In the genomic region with DNA sequence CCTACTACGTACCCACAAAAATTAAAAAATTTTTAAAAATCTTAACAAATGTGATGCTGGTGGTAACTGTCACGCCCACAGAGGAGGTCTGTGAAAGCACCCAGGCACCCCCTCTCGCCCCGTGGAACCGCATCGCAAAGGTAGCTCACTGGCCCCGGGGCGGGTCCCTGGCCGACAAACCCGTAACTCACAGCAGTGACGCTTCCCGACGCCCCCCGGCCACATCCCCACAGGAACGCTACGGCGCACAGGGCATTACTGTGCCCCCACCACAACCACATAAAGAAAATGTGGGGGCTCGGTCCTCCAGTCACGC, we compare ENCODE assay signal across 7 cellular contexts. TPM values are rescaled to one million over a fixed set of nuclear protein-coding genes. Genes with fewer than 3 reads are reported as not detected.
DNase-seq lines count a peak whose midpoint lies in the region; ATAC-seq, FAIRE-seq and TF ChIP-seq lines count a peak whose summit lies in the region.

No MANE protein-coding gene starts in this region.

- H3K4me1 ChIP-seq in Loucy (ENCODE audit: insufficient read depth, low read length, poor library complexity, severe bottlenecking) (peaks cover 5% of the 10 kb centered on the region), keratinocyte (ENCODE audit: control insufficient read depth, extremely low read depth, insufficient read depth, low read length) (peaks cover 5% of the 10 kb centered on the region)

- DNase-seq in activated naive CD8-positive, alpha-beta T cell treated with anti-CD3 and anti-CD28 coated beads, Interleukin-2, amount 50 U/mL, for 24 hours: peak; percentile 40
- no peak for DNase-seq in keratinocyte (ENCODE audit: low read depth, low spot score)
- peak; percentile 55 for DNase-seq in stimulated activated CD8-positive, alpha-beta memory T cell treated with anti-CD3 and anti-CD28 coated beads, Interleukin-4, amount 100 ng/mL, for 48 hours

- H3K79me2 ChIP-seq in Loucy (ENCODE audit: insufficient read depth, low read length) (no peaks in the 10 kb centered on the region), keratinocyte (ENCODE audit: control insufficient read depth, insufficient read depth, low read length) (peaks cover 30% of the 10 kb centered on the region)

- H3K4me2 ChIP-seq in Loucy (ENCODE audit: low read depth, low read length, poor library complexity, severe bottlenecking) (peak overlapping the region; percentile 94), keratinocyte (ENCODE audit: control insufficient read depth, extremely low read depth, insufficient read depth, low read depth, low read length) (peak overlapping the region; percentile 80)

- dilution Hi-C loops in keratinocyte (cut with MboI; ENCODE audit: extremely low pct_ligation_motif_present, low sequenced_read_pairs): no loop called here

- peak overlapping the region; percentile 69 for H3K27ac Mint-ChIP-seq in activated naive CD8-positive, alpha-beta T cell treated with anti-CD3 and anti-CD28 coated beads, Interleukin-2, amount 50 U/mL, for 24 hours

- no peaks in the 10 kb centered on the region for H3K27me3 ChIP-seq in Loucy (ENCODE audit: insufficient read depth, low read length, poor library complexity, severe bottlenecking)
- H3K27me3 ChIP-seq in keratinocyte (ENCODE audit: control insufficient read depth, extremely low read depth, insufficient read depth, low read length): peaks cover 3% of the 10 kb centered on the region

- H3K36me3 ChIP-seq in Loucy (ENCODE audit: insufficient read depth, low read length) (no peaks in the 10 kb centered on the region), keratinocyte (ENCODE audit: control insufficient read depth in 2 of 2, extremely low read depth in 1 of 2, insufficient read depth in 2 of 2, low read length in 2 of 2) (peaks cover 14 to 15% of the 10 kb centered on the region in 2 experiments)

- ATAC-seq in GM19467 (IDR thresholded peaks at IDR 0.05; ENCODE audit: unreplicated experiment): peak; percentile 1
- ATAC-seq in activated naive CD8-positive, alpha-beta T cell treated with anti-CD3 and anti-CD28 coated beads, Interleukin-2, amount 50 U/mL, for 24 hours: peak; percentile 2
- ATAC-seq in GM21723 (IDR thresholded peaks at IDR 0.05; ENCODE audit: unreplicated experiment): no peak
- ATAC-seq in GM21825 (IDR thresholded peaks at IDR 0.05; ENCODE audit: unreplicated experiment): no peak

- H3K9me3 ChIP-seq in Loucy (ENCODE audit: insufficient read depth, low read depth, low read length): no peaks in the 10 kb centered on the region
- no peaks in the 10 kb centered on the region for H3K9me3 ChIP-seq in keratinocyte (ENCODE audit: control insufficient read depth, low read depth, low read length)

- H3K36me3 Mint-ChIP-seq in activated naive CD8-positive, alpha-beta T cell treated with anti-CD3 and anti-CD28 coated beads, Interleukin-2, amount 50 U/mL, for 24 hours (ENCODE audit: low read depth): peaks cover 6% of the 10 kb centered on the region

- H3K9me1 ChIP-seq in keratinocyte (ENCODE audit: control insufficient read depth, extremely low read depth, insufficient read depth, low read length): no peaks in the 10 kb centered on the region

- H3K27ac ChIP-seq in keratinocyte (ENCODE audit: control insufficient read depth, insufficient read depth, low read length): peak overlapping the region; percentile 37

- no peaks in the 10 kb centered on the region for H3K9me2 ChIP-seq in Loucy (replicated peaks; ENCODE audit: low read depth, low read length)

- peak overlapping the region; percentile 97 for H2AFZ ChIP-seq in Loucy (ENCODE audit: low read length)
- H2AFZ ChIP-seq in keratinocyte (ENCODE audit: control insufficient read depth, low read length): peak overlapping the region; percentile 88

- H3K9me3 Mint-ChIP-seq in activated naive CD8-positive, alpha-beta T cell treated with anti-CD3 and anti-CD28 coated beads, Interleukin-2, amount 50 U/mL, for 24 hours: no peaks in the 10 kb centered on the region

- peak overlapping the region; percentile 78 for H3K9ac ChIP-seq in Loucy (ENCODE audit: low read depth, low read length, poor library complexity, severe bottlenecking)
- H3K9ac ChIP-seq in keratinocyte (ENCODE audit: control insufficient read depth, extremely low read depth, insufficient read depth, low read length): peak overlapping the region; percentile 84

- H3K4me1 Mint-ChIP-seq in activated naive CD8-positive, alpha-beta T cell treated with anti-CD3 and anti-CD28 coated beads, Interleukin-2, amount 50 U/mL, for 24 hours: peaks cover 22% of the 10 kb centered on the region

- no peaks in the 10 kb centered on the region for H3F3A ChIP-seq in Loucy (ENCODE audit: low read depth)

- TF ChIP-seq CTCF in Loucy (conservative IDR thresholded peaks at IDR 0.05; ENCODE audit: low read length): no peak
- TF ChIP-seq CTCF in keratinocyte (optimal IDR thresholded peaks at IDR 0.05 in 1 of 3, IDR thresholded peaks at IDR 0.05 in 1 of 3, conservative IDR thresholded peaks at IDR 0.05 in 1 of 3; ENCODE audit: extremely low read depth in 1 of 3, insufficient read depth in 2 of 3, low read length in 3 of 3): no peak

- H3K4me3 ChIP-seq in Loucy (ENCODE audit: low read length, poor library complexity, severe bottlenecking) (peak overlapping the region; percentile 85), keratinocyte (ENCODE audit: control insufficient read depth in 2 of 3, extremely low read depth in 1 of 3, insufficient read depth in 2 of 3, low read depth in 1 of 3, low read length in 3 of 3) (peak overlapping the region; percentile 65 to 86 (median 70))

- H3K27me3 Mint-ChIP-seq in activated naive CD8-positive, alpha-beta T cell treated with anti-CD3 and anti-CD28 coated beads, Interleukin-2, amount 50 U/mL, for 24 hours: no peaks in the 10 kb centered on the region

- H3K4me3 Mint-ChIP-seq in activated naive CD8-positive, alpha-beta T cell treated with anti-CD3 and anti-CD28 coated beads, Interleukin-2, amount 50 U/mL, for 24 hours: peak overlapping the region; percentile 87

- H4K20me1 ChIP-seq in Loucy (ENCODE audit: insufficient read depth, low read length, poor library complexity, severe bottlenecking) (no peaks in the 10 kb centered on the region), keratinocyte (ENCODE audit: control insufficient read depth, extremely low read depth, insufficient read depth, low read length) (no peaks in the 10 kb centered on the region)

- no peak for FAIRE-seq in keratinocyte (lab: Jason Lieb, UNC)

RNA-seq across cellular contexts. Expression of a gene that starts 0.4 kb away (rescaled TPM):
- 9.7 to 14.7 TPM (median 11.7 TPM) in 3 replicates for polyA plus RNA-seq in keratinocyte
- 12.6 TPM for polyA plus RNA-seq in keratinocyte (2011; ENCODE audit: low read depth)
- 6.5 and 8.3 TPM in 2 replicates for polyA plus RNA-seq in keratinocyte (2011; cell fraction: cytosol; rRNA removed)
- polyA plus RNA-seq in keratinocyte (2011; cell fraction: nucleus; rRNA removed): 40.9 and 51.0 TPM in 2 replicates
- polyA plus RNA-seq in keratinocyte (2012; ENCODE audit: low replicate concordance): 8.6 and 9.5 TPM in 2 replicates
- 12.0 to 24.2 TPM (median 23.1 TPM) in 3 replicates for polyA minus RNA-seq in keratinocyte
- polyA minus RNA-seq in keratinocyte (2011; cell fraction: cytosol; rRNA and poly(A)+ RNA removed): 11.1 TPM
- polyA minus RNA-seq in keratinocyte (2011; cell fraction: nucleus; rRNA and poly(A)+ RNA removed): 15.0 and 19.1 TPM in 2 replicates

RNA-seq across cellular contexts. Expression of a gene that starts 0.6 kb away (rescaled TPM):
- 0.26 to 0.57 TPM (median 0.33 TPM) in 3 replicates for polyA plus RNA-seq in keratinocyte
- not detected for polyA plus RNA-seq in keratinocyte (2011; ENCODE audit: low read depth)
- 0.19 and 0.45 TPM in 2 replicates for polyA plus RNA-seq in keratinocyte (2011; cell fraction: cytosol; rRNA removed)
- 0.20 and 0.36 TPM in 2 replicates for polyA plus RNA-seq in keratinocyte (2011; cell fraction: nucleus; rRNA removed)
- polyA plus RNA-seq in keratinocyte (2012; ENCODE audit: low replicate concordance): 0.13 and 0.32 TPM in 2 replicates
- polyA minus RNA-seq in keratinocyte: 0.23 to 0.36 TPM in 2 of 3 replicates, not detected in the other
- polyA minus RNA-seq in keratinocyte (2011; cell fraction: cytosol; rRNA and poly(A)+ RNA removed): not detected
- polyA minus RNA-seq in keratinocyte (2011; cell fraction: nucleus; rRNA and poly(A)+ RNA removed): not detected in 2 replicates

RNA-seq across cellular contexts. Expression of a gene that starts 33.3 kb away (rescaled TPM):
- polyA plus RNA-seq in keratinocyte: 3.3 to 5.2 TPM (median 3.5 TPM) in 3 replicates
- 0.41 TPM for polyA plus RNA-seq in keratinocyte (2011; ENCODE audit: low read depth)
- polyA plus RNA-seq in keratinocyte (2011; cell fraction: cytosol; rRNA removed): 1.6 and 1.8 TPM in 2 replicates
- polyA plus RNA-seq in keratinocyte (2011; cell fraction: nucleus; rRNA removed): 8.6 and 9.5 TPM in 2 replicates
- polyA plus RNA-seq in keratinocyte (2012; ENCODE audit: low replicate concordance): 2.9 and 3.7 TPM in 2 replicates
- polyA minus RNA-seq in keratinocyte: 4.8 to 10.2 TPM (median 5.9 TPM) in 3 replicates
- polyA minus RNA-seq in keratinocyte (2011; cell fraction: cytosol; rRNA and poly(A)+ RNA removed): 5.2 TPM
- polyA minus RNA-seq in keratinocyte (2011; cell fraction: nucleus; rRNA and poly(A)+ RNA removed): 4.3 and 7.0 TPM in 2 replicates

RNA-seq across cellular contexts. Expression of a gene that starts 40.3 kb away (rescaled TPM):
- 23.0 to 28.8 TPM (median 24.2 TPM) in 3 replicates for polyA plus RNA-seq in keratinocyte
- polyA plus RNA-seq in keratinocyte (2011; ENCODE audit: low read depth): 3.0 TPM
- 20.0 and 39.0 TPM in 2 replicates for polyA plus RNA-seq in keratinocyte (2011; cell fraction: cytosol; rRNA removed)
- polyA plus RNA-seq in keratinocyte (2011; cell fraction: nucleus; rRNA removed): 22.9 and 27.8 TPM in 2 replicates
- polyA plus RNA-seq in keratinocyte (2012; ENCODE audit: low replicate concordance): 13.2 and 26.4 TPM in 2 replicates
- polyA minus RNA-seq in keratinocyte: 10.5 to 12.5 TPM (median 12.1 TPM) in 3 replicates
- polyA minus RNA-seq in keratinocyte (2011; cell fraction: cytosol; rRNA and poly(A)+ RNA removed): 22.3 TPM
- 8.5 and 11.0 TPM in 2 replicates for polyA minus RNA-seq in keratinocyte (2011; cell fraction: nucleus; rRNA and poly(A)+ RNA removed)

RNA-seq across cellular contexts. Expression of a gene that starts 54.4 kb away (rescaled TPM):
- polyA plus RNA-seq in keratinocyte: not detected in 3 replicates
- polyA plus RNA-seq in keratinocyte (2011; ENCODE audit: low read depth): not detected
- not detected in 2 replicates for polyA plus RNA-seq in keratinocyte (2011; cell fraction: cytosol; rRNA removed)
- not detected in 2 replicates for polyA plus RNA-seq in keratinocyte (2011; cell fraction: nucleus; rRNA removed)
- not detected in 2 replicates for polyA plus RNA-seq in keratinocyte (2012; ENCODE audit: low replicate concordance)
- not detected in 3 replicates for polyA minus RNA-seq in keratinocyte
- not detected for polyA minus RNA-seq in keratinocyte (2011; cell fraction: cytosol; rRNA and poly(A)+ RNA removed)
- polyA minus RNA-seq in keratinocyte (2011; cell fraction: nucleus; rRNA and poly(A)+ RNA removed): not detected in 2 replicates

Comparison
In these comparisons a context has a peak if more than half of its experiments do, and no peak if none do; other contexts are left out.
1. ATAC-seq: peak in GM19467 (single experiment) and activated naive CD8-positive, alpha-beta T cell treated with anti-CD3 and anti-CD28 coated beads, Interleukin-2, amount 50 U/mL, for 24 hours (single experiment); none in GM21723 (single experiment) and GM21825 (single experiment).